ENCODE assay signal across 23 cellular contexts in genomic region chr6:154864086-154864430, GRCh38.
DNase-seq lines count a peak whose midpoint lies in the region; ATAC-seq, FAIRE-seq and TF ChIP-seq lines count a peak whose summit lies in the region.
"Had no signal": no experiment of that assay in that cellular context is flagged by ENCODE, and none has a peak within 500 bp of the region (broad histone marks: within the 10 kb centered on the region; RNA-seq: fewer than 3 reads in every experiment).

No MANE protein-coding gene starts in this region.

- H4K20me1 ChIP-seq in hepatocyte (ENCODE audit: insufficient read depth, poor library complexity, severe bottlenecking), result peaks cover 3% of the 10 kb centered on the region

- H3K36me3 ChIP-seq in Caco-2 (ENCODE audit: control insufficient read depth, insufficient read depth, low read length) (no peaks in the 10 kb centered on the region), HUES48 (ENCODE audit: control insufficient read depth, insufficient read depth, low read length) (no peaks in the 10 kb centered on the region), hepatocyte (replicated peaks; ENCODE audit: insufficient read depth, low read depth) (no peaks in the 10 kb centered on the region), pancreas (no peaks in the 10 kb centered on the region)
- H3K36me3 ChIP-seq: sigmoid colon, SJCRH30 had no signal

- no peak for FAIRE-seq in pancreas (lab: Jason Lieb, UNC)
- FAIRE-seq: frontal cortex had no signal

- peak overlapping the region; percentile 86 for H3K27ac Mint-ChIP-seq in Caco-2 (ENCODE audit: unreplicated experiment)
- H3K27ac Mint-ChIP-seq: activated CD8-positive, alpha-beta memory T cell treated with anti-CD3 and anti-CD28 coated beads, Interleukin-2, amount 10 ng/mL, durations not matched to agents 7 days and 5 days; activated naive CD8-positive, alpha-beta T cell; CD14-positive monocyte; T-helper 1 cell treated with Interleukin-12 subunit alpha and Interleukin-12 subunit beta and Interleukin-4 antibody, amounts not matched to agents 30 μg/mL and 1 μg/mL, for 36 hours had no signal

- H3K4me3 Mint-ChIP-seq in Caco-2 (ENCODE audit: unreplicated experiment), result peak overlapping the region; percentile 74
- H3K4me3 Mint-ChIP-seq: activated CD8-positive, alpha-beta memory T cell treated with anti-CD3 and anti-CD28 coated beads, Interleukin-2, amount 10 ng/mL, durations not matched to agents 7 days and 5 days; activated naive CD8-positive, alpha-beta T cell; CD14-positive monocyte; T-helper 1 cell treated with Interleukin-12 subunit alpha and Interleukin-12 subunit beta and Interleukin-4 antibody, amounts not matched to agents 30 μg/mL and 1 μg/mL, for 36 hours had no signal

- H3K9me3 Mint-ChIP-seq in Caco-2 (ENCODE audit: unreplicated experiment), result no peaks in the 10 kb centered on the region
- H3K9me3 Mint-ChIP-seq: CD14-positive monocyte; T-helper 1 cell treated with Interleukin-12 subunit alpha and Interleukin-12 subunit beta and Interleukin-4 antibody, amounts not matched to agents 30 μg/mL and 1 μg/mL, for 36 hours had no signal

- H3K27ac ChIP-seq in HUES48 (ENCODE audit: low read depth, low read length) (peak overlapping the region; percentile 53), hepatocyte (peak overlapping the region; percentile 44), pancreas (peak overlapping the region in 2 of 4 donors; percentile 50 to 61)
- H3K27ac ChIP-seq: sigmoid colon, SJCRH30 had no signal

- H3K4me1 ChIP-seq in Caco-2, result peaks cover 8% of the 10 kb centered on the region
- peaks cover 15% of the 10 kb centered on the region for H3K4me1 ChIP-seq in HUES48 (ENCODE audit: control insufficient read depth, insufficient read depth, low read length)
- H3K4me1 ChIP-seq in hepatocyte (ENCODE audit: insufficient read depth), result peaks cover 12% of the 10 kb centered on the region
- H3K4me1 ChIP-seq in pancreas, result peaks cover 0 to 10% (median 4%) of the 10 kb centered on the region in 3 donors
- H3K4me1 ChIP-seq: SJCRH30 had no signal

- peak overlapping the region; percentile 64 for H3K4me2 ChIP-seq in hepatocyte

- H3K27me3 Mint-ChIP-seq in Caco-2 (ENCODE audit: insufficient read depth, unreplicated experiment), result no peaks in the 10 kb centered on the region
- H3K27me3 Mint-ChIP-seq: activated CD8-positive, alpha-beta memory T cell treated with anti-CD3 and anti-CD28 coated beads, Interleukin-2, amount 10 ng/mL, durations not matched to agents 7 days and 5 days; activated naive CD8-positive, alpha-beta T cell had no signal

- H3K36me3 Mint-ChIP-seq in Caco-2 (ENCODE audit: insufficient read depth, unreplicated experiment), result peaks cover 12% of the 10 kb centered on the region

- H3K9me3 ChIP-seq in Caco-2 (no peaks in the 10 kb centered on the region), HUES48 (ENCODE audit: control insufficient read depth, insufficient read depth, low read length) (no peaks in the 10 kb centered on the region), hepatocyte (ENCODE audit: low read depth) (no peaks in the 10 kb centered on the region), pancreas (no peaks in the 10 kb centered on the region)
- H3K9me3 ChIP-seq: sigmoid colon, SJCRH30 had no signal

- ATAC-seq in pancreas, result peak; percentile 24 to 57 (median 52)
- ATAC-seq in GM21423 (IDR thresholded peaks at IDR 0.05; ENCODE audit: unreplicated experiment), result no peak
- ATAC-seq: activated CD8-positive, alpha-beta memory T cell treated with anti-CD3 and anti-CD28 coated beads, Interleukin-2, amount 10 ng/mL, durations not matched to agents 7 days and 5 days; HCT116 had no signal

- no peaks in the 10 kb centered on the region for H3K9me2 ChIP-seq in hepatocyte (replicated peaks; ENCODE audit: insufficient read depth)

- 37% methylated on average over 3 of the region's 3 CpGs for WGBS in hepatocyte (ENCODE audit: low lambda C conversion rate, missing lambda C conversion rate)
- WGBS in pancreas, 2 donors, result 16 to 31% methylated on average over 3 of the region's 3 CpGs

- no TSS peak for BruUV-seq in Caco-2 (replicated peaks; lab: Mats Ljungman, UMichigan)

- POLR2A ChIA-PET in Caco-2 (lab: Charles Lee), result no interaction called here

- CTCF ChIA-PET in Caco-2 (lab: Charles Lee), result interaction anchor here (0.6 to 1.6 kb wide), 4 partner anchors 10 to 313 kb away, joined by 3 to 11 read pairs (median 4); no protein-coding TSS in a partner anchor

- no peak overlapping the region for H3K9ac ChIP-seq in HUES48 (ENCODE audit: low read depth, low read length)

- H2AFZ ChIP-seq in hepatocyte, result no peak overlapping the region

- no peak for TF ChIP-seq CTCF in Caco-2 (IDR thresholded peaks at IDR 0.05; ENCODE audit: insufficient read depth in 1 of 2, low read depth in 1 of 2, low read length in 1 of 2, severe bottlenecking in 1 of 2, unreplicated experiment in 1 of 2)
- TF ChIP-seq CTCF in hepatocyte (IDR thresholded peaks at IDR 0.05; ENCODE audit: poor library complexity), result no peak
- TF ChIP-seq CTCF in pancreas (IDR thresholded peaks at IDR 0.05), result no peak

- DNase-seq in Caco-2 (peak in 1 of 2 experiments; percentile 53), hepatocyte (ENCODE audit: low spot score) (no peak), pancreas (no peak), hypothalamus (lab: John Stamatoyannopoulos, UW) (no peak), NCI-H187 treated with DMSO at 0.1 percent for 48 hours (lab: John Stamatoyannopoulos, UW) (no peak), NCI-H2081 treated with DMSO at 0.1 percent for 48 hours (lab: John Stamatoyannopoulos, UW) (no peak)
- DNase-seq: activated CD4-positive, alpha-beta T cell treated with anti-CD3 and anti-CD28 coated beads for 48 hours; activated CD8-positive, alpha-beta memory T cell treated with anti-CD3 and anti-CD28 coated beads, Interleukin-2, amount 10 ng/mL, durations not matched to agents 7 days and 5 days; cerebellar nuclear complex; hippocampal formation; Kasumi-1; NCI-H2107; NCI-H510A; sigmoid colon; SJCRH30; stimulated activated CD8-positive, alpha-beta memory T cell treated with anti-CD3 and anti-CD28 coated beads, Interleukin-4, amount 100 ng/mL, for 48 hours had no signal

- peaks cover 10% of the 10 kb centered on the region for H3K4me1 Mint-ChIP-seq in Caco-2 (ENCODE audit: low read depth, unreplicated experiment)
- H3K4me1 Mint-ChIP-seq: CD14-positive monocyte had no signal

- H3K27me3 ChIP-seq in Caco-2 (replicated peaks; ENCODE audit: control insufficient read depth, insufficient read depth, low read length) (no peaks in the 10 kb centered on the region), HUES48 (ENCODE audit: control insufficient read depth, insufficient read depth, low read length) (no peaks in the 10 kb centered on the region), hepatocyte (no peaks in the 10 kb centered on the region), pancreas (no peaks in the 10 kb centered on the region)
- H3K27me3 ChIP-seq: sigmoid colon, SJCRH30 had no signal

- H3K79me2 ChIP-seq in hepatocyte, result peaks cover 31% of the 10 kb centered on the region

- intact Hi-C loops in Caco-2 (cut with micrococcal nuclease; ENCODE audit: unreplicated experiment), result loop anchor here (5.0 to 10.0 kb wide), 2 partner anchors 132 to 381 kb away; partner anchors contain the start of gene SCAF8
- intact Hi-C loops in pancreas (cut with DNase I), result no loop called here

- H3K4me3 ChIP-seq in Caco-2 (ENCODE audit: low read depth, low read length), result no peak overlapping the region
- H3K4me3 ChIP-seq in HUES48 (ENCODE audit: low read depth, low read length), result no peak overlapping the region
- H3K4me3 ChIP-seq in hepatocyte, result no peak overlapping the region
- H3K4me3 ChIP-seq in pancreas, result no peak overlapping the region
- H3K4me3 ChIP-seq: sigmoid colon, SJCRH30 had no signal
